20 cellular contexts compared by ENCODE assay signal in genomic region chr21:36908260-36908908, GRCh38. TPM values are rescaled to one million over a fixed set of nuclear protein-coding genes. Genes with fewer than 3 reads are reported as not detected.
DNase-seq lines count a peak whose midpoint lies in the region; ATAC-seq, FAIRE-seq and TF ChIP-seq lines count a peak whose summit lies in the region.
"Had no signal": no experiment of that assay in that cellular context is flagged by ENCODE, and none has a peak within 500 bp of the region (broad histone marks: within the 10 kb centered on the region; RNA-seq: fewer than 3 reads in every experiment).

No MANE protein-coding gene starts in this region.

- H3K4me3 ChIP-seq in IMR-90 (ENCODE audit: insufficient read depth, low read depth, low read length) (no peak overlapping the region), bronchial epithelial cell (ENCODE audit: low read depth, low read length) (no peak overlapping the region), uterus (no peak overlapping the region)
- H3K4me3 ChIP-seq: HAP-1, neural progenitor cell had no signal

- intact Hi-C loops in IMR-90 (cut with micrococcal nuclease), result no loop called here
- intact Hi-C loops in uterus (cut with DNase I; ENCODE audit: low total_unique reads), result no loop called here

- H3K79me1 ChIP-seq in IMR-90 (ENCODE audit: low read depth in 1 of 2, low read length in 2 of 2), result peaks cover 9 to 35% of the 10 kb centered on the region in 2 experiments

- peak overlapping the region; percentile 99 for H2BK120ac ChIP-seq in IMR-90 (ENCODE audit: low read depth, low read length)

- in situ Hi-C loops in IMR-90 (cut with MboI; ENCODE audit: low sequenced_read_pairs), result no loop called here

- DNase-seq in EH (ENCODE audit: low read depth) (peak; percentile 58), IMR-90 (peak; percentile 36), bronchial epithelial cell (ENCODE audit: low read depth) (peak; percentile 23), myocyte (ENCODE audit: low read depth) (peak; percentile 13), 8988T (no peak), uterus (no peak)
- DNase-seq in activated effector memory CD4-positive, alpha-beta T cell treated with Interleukin-2 at 50 U/mL for 16 hours, result no peak
- DNase-seq: activated CD4-positive, CD25-positive, alpha-beta regulatory T cell treated with anti-CD3 and anti-CD28 coated beads, Interleukin-2, amount 50 U/mL, for 72 hours; activated T-cell treated with anti-CD3 and anti-CD28 coated beads for 4 hours; amniotic stem cell; foreskin fibroblast; Kasumi-1; NCI-H1694 treated with DMSO at 0.1 percent for 48 hours; NCI-H69; stimulated activated naive B cell treated with anti-CD40 and anti-IgM and Interleukin-4, amounts not matched to agents 10 μg/mL and 1 μg/mL and 100 μg/mL, for 72 hours had no signal

- H3K36me3 ChIP-seq in IMR-90 (ENCODE audit: control insufficient read depth, insufficient read depth, low read length) (no peaks in the 10 kb centered on the region), bronchial epithelial cell (ENCODE audit: control insufficient read depth, insufficient read depth, low read length) (no peaks in the 10 kb centered on the region), uterus (no peaks in the 10 kb centered on the region)
- H3K36me3 ChIP-seq: HAP-1, neural progenitor cell had no signal

- H3K4me1 ChIP-seq in IMR-90 (ENCODE audit: control insufficient read depth, insufficient read depth, low read length) (peaks cover 16% of the 10 kb centered on the region), uterus (no peaks in the 10 kb centered on the region)
- H3K4me1 ChIP-seq: neural progenitor cell had no signal

- WGBS in IMR-90 (ENCODE audit: extremely low coverage in 2 of 2, insufficient read length in 1 of 2), 2 experiments, result no CpG with 5 or more reads among the region's 3 CpGs

- peak overlapping the region; percentile 71 for H3K14ac ChIP-seq in IMR-90 (replicated peaks; ENCODE audit: low read depth, low read length)

- no peak for TF ChIP-seq RAD21 in IMR-90 (IDR thresholded peaks at IDR 0.05; ENCODE audit: low read length)

- dilution Hi-C loops in IMR-90 (cut with HindIII; ENCODE audit: low sequenced_read_pairs, unreplicated experiment), result no loop called here

- peak overlapping the region; percentile 90 for H2AK5ac ChIP-seq in IMR-90 (ENCODE audit: low read depth, low read length)

- no peak overlapping the region for H3K4me2 ChIP-seq in IMR-90 (ENCODE audit: low read depth, low read length)
- H3K4me2 ChIP-seq: neural progenitor cell had no signal

- H2AFZ ChIP-seq in IMR-90 (replicated peaks; ENCODE audit: low read length, poor library complexity), result no peak overlapping the region
- H2AFZ ChIP-seq: neural progenitor cell had no signal

- peak overlapping the region; percentile 46 for H4K5ac ChIP-seq in IMR-90 (ENCODE audit: low read depth, low read length)

- H2BK20ac ChIP-seq in IMR-90 (ENCODE audit: low read depth, low read length), result peak overlapping the region; percentile 99

- H3K9me1 ChIP-seq in IMR-90 (ENCODE audit: insufficient read depth, low read length), result peaks cover 9% of the 10 kb centered on the region

- no TSS peak for BruUV-seq in IMR-90 (replicated peaks; lab: Mats Ljungman, UMichigan)

- peak overlapping the region; percentile 74 for H3K18ac ChIP-seq in IMR-90 (ENCODE audit: low read depth, low read length)

- H3K9ac ChIP-seq in IMR-90 (ENCODE audit: low read depth, low read length), result no peak overlapping the region
- H3K9ac ChIP-seq: neural progenitor cell had no signal

- TF ChIP-seq CTCF in IMR-90 (conservative IDR thresholded peaks at IDR 0.05; ENCODE audit: low read depth, low read length), result peak; percentile 38
- peak; percentile 14 for TF ChIP-seq CTCF in bronchial epithelial cell (IDR thresholded peaks at IDR 0.05; ENCODE audit: insufficient read depth, low read length, severe bottlenecking)
- no peak for TF ChIP-seq CTCF in uterus (IDR thresholded peaks at IDR 0.05)

- no peak for FAIRE-seq in bronchial epithelial cell (lab: Jason Lieb, UNC)

- H3K56ac ChIP-seq in IMR-90 (ENCODE audit: extremely low read depth, insufficient read depth, low read length), result no peak overlapping the region

- H3K23ac ChIP-seq in IMR-90 (ENCODE audit: low read depth, low read length), result no peak overlapping the region

- peak overlapping the region; percentile 70 to 71 for H4K8ac ChIP-seq in IMR-90 (ENCODE audit: low read depth in 2 of 2, low read length in 2 of 2)

- peak overlapping the region; percentile 97; the same call in 2 of the 3 replicates for H2BK15ac ChIP-seq in IMR-90 (ENCODE audit: low read depth, low read length)

- H3K27me3 ChIP-seq in IMR-90 (ENCODE audit: control insufficient read depth, insufficient read depth, low read length) (no peaks in the 10 kb centered on the region), bronchial epithelial cell (ENCODE audit: control insufficient read depth, insufficient read depth, low read length) (no peaks in the 10 kb centered on the region), uterus (no peaks in the 10 kb centered on the region)
- H3K27me3 ChIP-seq: neural progenitor cell had no signal

- H3K9me3 ChIP-seq in IMR-90 (ENCODE audit: control insufficient read depth, insufficient read depth, low read length) (no peaks in the 10 kb centered on the region), uterus (no peaks in the 10 kb centered on the region)
- H3K9me3 ChIP-seq: HAP-1 had no signal

- peak overlapping the region; percentile 52 for H2AK9ac ChIP-seq in IMR-90 (replicated peaks; ENCODE audit: low read depth, low read length, poor library complexity)

- H4K20me1 ChIP-seq in IMR-90 (ENCODE audit: insufficient read depth, low read length), result no peaks in the 10 kb centered on the region

- peak overlapping the region; percentile 81 for H3K4ac ChIP-seq in IMR-90 (ENCODE audit: low read depth, low read length)

- TF ChIP-seq POLR2A in IMR-90 (IDR thresholded peaks at IDR 0.05; ENCODE audit: low read depth, low read length), result no peak
- TF ChIP-seq POLR2A in uterus (IDR thresholded peaks at IDR 0.05), result no peak

- POLR2A ChIA-PET in IMR-90 (lab: Charles Lee; ENCODE audit: unreplicated experiment), result interaction anchor here (0.7 kb wide), 1 partner anchor 362 kb away, joined by 8 read pairs; no protein-coding TSS in a partner anchor

- H2BK5ac ChIP-seq in IMR-90 (ENCODE audit: low read depth, low read length, poor library complexity, severe bottlenecking), result peak overlapping the region; percentile 81

- H3K27ac ChIP-seq in IMR-90 (ENCODE audit: insufficient read depth, low read length) (peak overlapping the region; percentile 72), uterus (no peak overlapping the region)
- H3K27ac ChIP-seq: neural progenitor cell had no signal

- H4K91ac ChIP-seq in IMR-90 (ENCODE audit: insufficient read depth, low read depth, low read length), result peak overlapping the region; percentile 91

- ATAC-seq in IMR-90 (ENCODE audit: low read depth) (no peak), HG02623 (IDR thresholded peaks at IDR 0.05; ENCODE audit: unreplicated experiment) (no peak)
- ATAC-seq: Panc1; sciatic nerve; stimulated activated naive B cell treated with anti-CD40 and anti-IgM and Interleukin-4, amounts not matched to agents 10 μg/mL and 1 μg/mL and 100 μg/mL, for 72 hours had no signal

- CTCF ChIA-PET in IMR-90 (lab: Yijun Ruan, JAX), result interaction anchor here (0.6 to 1.2 kb wide), 2 partner anchors 89 to 322 kb away, joined by 3 read pairs; no protein-coding TSS in a partner anchor

TF ChIP-seq in IMR-90, 13 proteins besides CTCF, POLR2A, EP300 and RAD21:
- TF ChIP-seq MAZ (IDR thresholded peaks at IDR 0.05; ENCODE audit: borderline replicate concordance, low read depth, low read length) (no peak), RCOR1 (IDR thresholded peaks at IDR 0.05; ENCODE audit: insufficient replicate concordance, low read length) (no peak), RFX5 (IDR thresholded peaks at IDR 0.05; ENCODE audit: low read depth, low read length) (no peak)

RNA-seq across cellular contexts. Expression of gene HLCS, which starts 58.1 kb away (rescaled TPM):
- 18.1 and 21.0 TPM in 2 replicates for total RNA-seq in IMR-90 (2012; rRNA removed)
- 8.6 and 10.6 TPM in 2 replicates for polyA plus RNA-seq in IMR-90 (2012; rRNA removed)
- polyA plus RNA-seq in IMR-90 (2012; cell fraction: cytosol; rRNA removed), result 4.1 and 5.8 TPM in 2 replicates
- polyA plus RNA-seq in IMR-90 (2012; cell fraction: nucleus; rRNA removed; ENCODE audit: low replicate concordance), result 4.2 and 15.2 TPM in 2 replicates
- 26.3 and 32.1 TPM in 2 replicates for total RNA-seq in bronchial epithelial cell
- total RNA-seq in myocyte, result 26.0 and 32.5 TPM in 2 replicates
- polyA plus RNA-seq in myocyte (2012), result 24.7 TPM
- 10 to 100 TPM in 2 of 4 donors, 1 to 10 TPM in 2; 3.8 to 31.4 (median 15.4) TPM for total RNA-seq in uterus

Comparison
In these comparisons a context has a peak if more than half of its experiments do, and no peak if none do; other contexts are left out.
1. DNase-seq: peak in EH (single experiment), IMR-90 (single experiment), bronchial epithelial cell (single experiment) and myocyte (single experiment); none in 8988T (single experiment), uterus (0 of 2) and activated effector memory CD4-positive, alpha-beta T cell treated with Interleukin-2 at 50 U/mL for 16 hours (single experiment).
2. CTCF ChIP-seq: peak in IMR-90 (single experiment) and bronchial epithelial cell (single experiment); none in uterus (0 of 4).